8 cellular contexts compared by ENCODE assay signal in genomic region chr19:1259206-1259872, GRCh38. TPM values are rescaled to one million over a fixed set of nuclear protein-coding genes. Genes with fewer than 3 reads are reported as not detected.
DNase-seq lines count a peak whose midpoint lies in the region; ATAC-seq and TF ChIP-seq lines count a peak whose summit lies in the region.

No MANE protein-coding gene starts in this region.

- H3K4me3 ChIP-seq in AG04450 (ENCODE audit: low read depth, low read length) = no peak overlapping the region
- H3K4me3 ChIP-seq in MM.1S (ENCODE audit: low read length) = peak overlapping the region; percentile 75
- no peak overlapping the region for H3K4me3 ChIP-seq in epithelial cell of esophagus (ENCODE audit: low read length)
- H3K4me3 ChIP-seq in aorta (ENCODE audit: low read length in 2 of 2) = no peak overlapping the region

- peaks cover 68% of the 10 kb centered on the region for H3K4me1 Mint-ChIP-seq in activated CD8-positive, alpha-beta T cell treated with anti-CD3 and anti-CD28 coated beads, Interleukin-2, amount 10 ng/mL, durations not matched to agents 7 days and 5 days (ENCODE audit: low read depth)
- H3K4me1 Mint-ChIP-seq in natural killer cell = peaks cover 37 to 63% of the 10 kb centered on the region in 2 donors

- H3K36me3 ChIP-seq in MM.1S (replicated peaks; ENCODE audit: insufficient read depth, low read length) = peaks cover 12% of the 10 kb centered on the region; the same call in 1 of the 2 replicates
- peaks cover 6 to 9% of the 10 kb centered on the region in 2 donors for H3K36me3 ChIP-seq in aorta (ENCODE audit: control insufficient read depth in 1 of 2, insufficient read depth in 2 of 2, low read length in 1 of 2)

- H3K4me1 ChIP-seq in MM.1S (ENCODE audit: low read length) = peaks cover 23% of the 10 kb centered on the region
- peaks cover 0 to 2% of the 10 kb centered on the region in 2 donors for H3K4me1 ChIP-seq in aorta (ENCODE audit: control insufficient read depth in 1 of 2, insufficient read depth in 2 of 2, low read length in 2 of 2)

- H3K79me2 ChIP-seq in MM.1S (ENCODE audit: low read length) = peaks cover 24% of the 10 kb centered on the region

- H3K4me3 Mint-ChIP-seq in activated CD8-positive, alpha-beta T cell treated with anti-CD3 and anti-CD28 coated beads, Interleukin-2, amount 10 ng/mL, durations not matched to agents 7 days and 5 days = peak overlapping the region; percentile 97
- peak overlapping the region; percentile 89 for H3K4me3 Mint-ChIP-seq in natural killer cell

- no peaks in the 10 kb centered on the region for H3K27me3 ChIP-seq in AG04450 (ENCODE audit: control insufficient read depth, insufficient read depth, low read length)
- H3K27me3 ChIP-seq in MM.1S (replicated peaks; ENCODE audit: insufficient read depth, low read length) = no peaks in the 10 kb centered on the region
- no peaks in the 10 kb centered on the region for H3K27me3 ChIP-seq in aorta (ENCODE audit: control insufficient read depth in 1 of 2, insufficient read depth in 2 of 2, low read length in 1 of 2)

- peak; percentile 40 for ATAC-seq in activated CD8-positive, alpha-beta T cell treated with anti-CD3 and anti-CD28 coated beads, Interleukin-2, amount 10 ng/mL, durations not matched to agents 7 days and 5 days
- ATAC-seq in natural killer cell (peak; percentile 44 to 66 (median 47)), aorta (ENCODE audit: low FRiP score) (peak; percentile 4)

- H3K4me2 ChIP-seq in MM.1S (ENCODE audit: low read depth, low read length) = peak overlapping the region; percentile 98

- H3K27me3 Mint-ChIP-seq in activated CD8-positive, alpha-beta T cell treated with anti-CD3 and anti-CD28 coated beads, Interleukin-2, amount 10 ng/mL, durations not matched to agents 7 days and 5 days (ENCODE audit: low read depth) = no peaks in the 10 kb centered on the region
- no peaks in the 10 kb centered on the region for H3K27me3 Mint-ChIP-seq in natural killer cell (ENCODE audit: low read depth in 2 of 2)

- DNase-seq in AG04450 (ENCODE audit: low read depth, low spot score) (no peak), MM.1S (peak; percentile 78), epithelial cell of esophagus (ENCODE audit: low read depth) (peak; percentile 59), natural killer cell (peak; percentile 76), aorta (peak in 1 of 2 donors; percentile 86), NCI-H2029 treated with DMSO at 0.1 percent for 48 hours (lab: John Stamatoyannopoulos, UW) (no peak)
- peak; percentile 84 for DNase-seq in activated CD8-positive, alpha-beta T cell treated with anti-CD3 and anti-CD28 coated beads, Interleukin-2, amount 10 ng/mL, durations not matched to agents 7 days and 5 days

- H3K9ac ChIP-seq in MM.1S (ENCODE audit: low read length) = peak overlapping the region; percentile 81

- TF ChIP-seq POLR2A in GM19193 (IDR thresholded peaks at IDR 0.05; ENCODE audit: extremely low read depth, insufficient read depth, insufficient read length) = peak; percentile 71

- peaks cover 23% of the 10 kb centered on the region for H3F3A ChIP-seq in MM.1S (ENCODE audit: insufficient read depth, low read length)

- H3K9me3 ChIP-seq in AG04450 (ENCODE audit: control insufficient read depth, insufficient read depth, low read length) (no peaks in the 10 kb centered on the region; the same call in 1 of the 2 replicates), MM.1S (replicated peaks; ENCODE audit: insufficient read depth, low read length) (no peaks in the 10 kb centered on the region), aorta (ENCODE audit: control insufficient read depth, low read length) (no peaks in the 10 kb centered on the region)

- no peaks in the 10 kb centered on the region for H3K9me2 ChIP-seq in MM.1S (replicated peaks; ENCODE audit: insufficient read depth, low read length)

- CTCF ChIA-PET in AG04450 (lab: Charles Lee) = interaction anchor here (1.4 kb wide), 1 partner anchor 15 kb away, joined by 3 read pairs; no protein-coding TSS in a partner anchor
- CTCF ChIA-PET in activated CD8-positive, alpha-beta T cell treated with anti-CD3 and anti-CD28 coated beads, Interleukin-2, amount 10 ng/mL, durations not matched to agents 7 days and 5 days (lab: Charles Lee) = interaction anchor here (0.8 to 2.0 kb wide), 3 partner anchors 9 to 20 kb away, joined by 3 to 14 read pairs (median 3); no protein-coding TSS in a partner anchor

- peak overlapping the region; percentile 92 for H3K27ac Mint-ChIP-seq in activated CD8-positive, alpha-beta T cell treated with anti-CD3 and anti-CD28 coated beads, Interleukin-2, amount 10 ng/mL, durations not matched to agents 7 days and 5 days
- peak overlapping the region; percentile 97 to 100 for H3K27ac Mint-ChIP-seq in natural killer cell

- H2AFZ ChIP-seq in MM.1S (ENCODE audit: low read length) = peak overlapping the region; percentile 24

- peaks cover 57% of the 10 kb centered on the region for H3K36me3 Mint-ChIP-seq in activated CD8-positive, alpha-beta T cell treated with anti-CD3 and anti-CD28 coated beads, Interleukin-2, amount 10 ng/mL, durations not matched to agents 7 days and 5 days (ENCODE audit: low read depth)
- H3K36me3 Mint-ChIP-seq in natural killer cell = no peaks in the 10 kb centered on the region

- POLR2A ChIA-PET in AG04450 (lab: Yijun Ruan, JAX) = interaction anchor here (0.6 to 2.9 kb wide), 4 partner anchors 10 to 105 kb away, joined by 3 to 34 read pairs (median 4); partner anchors contain the start of gene CIRBP
- POLR2A ChIA-PET in activated CD8-positive, alpha-beta T cell treated with anti-CD3 and anti-CD28 coated beads, Interleukin-2, amount 10 ng/mL, durations not matched to agents 7 days and 5 days (lab: Charles Lee) = interaction anchor here (0.8 to 6.9 kb wide), 7 partner anchors 9 to 187 kb away, joined by 3 to 73 read pairs (median 3); partner anchors contain the start of genes CIRBP and FAM174C

- peak overlapping the region; percentile 77 for H3K27ac ChIP-seq in AG04450 (ENCODE audit: low read depth, low read length)
- peak overlapping the region; percentile 82 for H3K27ac ChIP-seq in MM.1S (ENCODE audit: low read length)
- H3K27ac ChIP-seq in aorta (ENCODE audit: low read depth in 1 of 2, low read length in 2 of 2) = peak overlapping the region in 1 of 2 donors; percentile 25

- no peaks in the 10 kb centered on the region for H4K20me1 ChIP-seq in MM.1S (ENCODE audit: insufficient read depth, low read length)

- intact Hi-C loops in natural killer cell (cut with micrococcal nuclease) = loop anchor here (1.0 kb wide), 1 partner anchor 8 kb away; no protein-coding TSS in a partner anchor
- intact Hi-C loops in aorta (cut with DNase I) = no loop called here

- TF ChIP-seq CTCF in AG04450 (IDR thresholded peaks at IDR 0.05; ENCODE audit: low read depth, low read length) (no peak), MM.1S (IDR thresholded peaks at IDR 0.05; ENCODE audit: low read length) (no peak), epithelial cell of esophagus (IDR thresholded peaks at IDR 0.05; ENCODE audit: insufficient read depth, low read depth, low read length, missing control alignments) (no peak), natural killer cell (IDR thresholded peaks at IDR 0.05) (no peak)

- no peaks in the 10 kb centered on the region for H3K9me3 Mint-ChIP-seq in activated CD8-positive, alpha-beta T cell treated with anti-CD3 and anti-CD28 coated beads, Interleukin-2, amount 10 ng/mL, durations not matched to agents 7 days and 5 days (ENCODE audit: insufficient read depth)
- H3K9me3 Mint-ChIP-seq in natural killer cell = no peaks in the 10 kb centered on the region

- 35 to 45% methylated on average over 15 to 17 of the region's 17 CpGs for WGBS in aorta, 2 donors

RNA-seq across cellular contexts. Expression of gene CIRBP, which starts 9.8 kb away (rescaled TPM):
- 269 and 274 TPM in 2 replicates for polyA plus RNA-seq in AG04450 (2011; rRNA removed)
- 121 and 143 TPM in 2 replicates for polyA minus RNA-seq in AG04450 (2011; rRNA and poly(A)+ RNA removed)
- 100 to 1,000 TPM; 172 to 195 TPM for total RNA-seq in activated CD8-positive, alpha-beta T cell treated with anti-CD3 and anti-CD28 coated beads, Interleukin-2, amount 10 ng/mL, durations not matched to agents 7 days and 5 days
- 100 to 1,000 TPM; 410 to 454 (median 440) TPM for total RNA-seq in natural killer cell
- 100 to 1,000 TPM; 391 to 397 TPM for total RNA-seq in aorta
- polyA plus RNA-seq in aorta = 1,000 to 10,000 TPM in 1 of 2 donors, 100 to 1,000 TPM in 1; 252 to 1,634 TPM

RNA-seq across cellular contexts. Expression of gene MIDN, which starts 11.0 kb away (rescaled TPM):
- 6.6 and 10.6 TPM in 2 replicates for polyA plus RNA-seq in AG04450 (2011; rRNA removed)
- 16.1 and 21.3 TPM in 2 replicates for polyA minus RNA-seq in AG04450 (2011; rRNA and poly(A)+ RNA removed)
- total RNA-seq in activated CD8-positive, alpha-beta T cell treated with anti-CD3 and anti-CD28 coated beads, Interleukin-2, amount 10 ng/mL, durations not matched to agents 7 days and 5 days = 10 to 100 TPM; 88.4 to 94.3 TPM
- 100 to 1,000 TPM; 296 to 367 (median 314) TPM for total RNA-seq in natural killer cell
- 100 to 1,000 TPM; 112 to 121 TPM for total RNA-seq in aorta
- 10 to 100 TPM; 11.8 to 27.4 TPM for polyA plus RNA-seq in aorta

RNA-seq across cellular contexts. Expression of gene FAM174C, which starts 16.0 kb away (rescaled TPM):
- polyA plus RNA-seq in AG04450 (2011; rRNA removed) = 16.6 and 29.1 TPM in 2 replicates
- polyA minus RNA-seq in AG04450 (2011; rRNA and poly(A)+ RNA removed) = 3.8 and 4.7 TPM in 2 replicates
- total RNA-seq in activated CD8-positive, alpha-beta T cell treated with anti-CD3 and anti-CD28 coated beads, Interleukin-2, amount 10 ng/mL, durations not matched to agents 7 days and 5 days = 10 to 100 TPM; 57.1 TPM
- 10 to 100 TPM; 26.6 to 33.4 (median 27.1) TPM for total RNA-seq in natural killer cell
- total RNA-seq in aorta = 10 to 100 TPM; 21.9 to 23.3 TPM
- polyA plus RNA-seq in aorta = 10 to 100 TPM; 43.8 to 68.8 TPM

RNA-seq across cellular contexts. Expression of gene ATP5F1D, which starts 17.8 kb away (rescaled TPM):
- polyA plus RNA-seq in AG04450 (2011; rRNA removed) (36.4 and 55.1 TPM in 2 replicates), aorta (100 to 1,000 TPM; 131 to 164 TPM)
- 19.4 and 21.4 TPM in 2 replicates for polyA minus RNA-seq in AG04450 (2011; rRNA and poly(A)+ RNA removed)
- 100 to 1,000 TPM; 209 to 222 TPM for total RNA-seq in activated CD8-positive, alpha-beta T cell treated with anti-CD3 and anti-CD28 coated beads, Interleukin-2, amount 10 ng/mL, durations not matched to agents 7 days and 5 days
- total RNA-seq in natural killer cell (100 to 1,000 TPM in 2 of 3 donors, 10 to 100 TPM in 1; 88.6 to 119 (median 104) TPM), aorta (100 to 1,000 TPM in 1 of 2 donors, 10 to 100 TPM in 1; 92.8 to 102 TPM)

RNA-seq across cellular contexts. Expression of gene CBARP, which starts 21.5 kb away (rescaled TPM):
- polyA plus RNA-seq in AG04450 (2011; rRNA removed) = 1.1 and 1.6 TPM in 2 replicates
- 0.55 and 0.91 TPM in 2 replicates for polyA minus RNA-seq in AG04450 (2011; rRNA and poly(A)+ RNA removed)
- total RNA-seq in activated CD8-positive, alpha-beta T cell treated with anti-CD3 and anti-CD28 coated beads, Interleukin-2, amount 10 ng/mL, durations not matched to agents 7 days and 5 days = under 1 TPM in 1 of 2 experiments, not detected in 1; 0.10 TPM
- total RNA-seq in natural killer cell = under 1 TPM in 2 of 3 donors, not detected in 1; 0.14 to 0.41 TPM
- total RNA-seq in aorta = 1 to 10 TPM; 3.0 to 3.7 TPM
- 1 to 10 TPM in 1 of 2 donors, under 1 TPM in 1; 0.88 to 1.1 TPM for polyA plus RNA-seq in aorta

Comparison
In these comparisons a context has a peak if more than half of its experiments do, and no peak if none do; other contexts are left out.
1. DNase-seq: peak in MM.1S (single experiment), activated CD8-positive, alpha-beta T cell treated with anti-CD3 and anti-CD28 coated beads, Interleukin-2, amount 10 ng/mL, durations not matched to agents 7 days and 5 days (single experiment), epithelial cell of esophagus (single experiment) and natural killer cell (single experiment); none in AG04450 (single experiment) and NCI-H2029 treated with DMSO at 0.1 percent for 48 hours (single experiment).
2. Peak in every context shown above with its lines, with median percentiles within 50 percentile points of each other: ATAC-seq.